7 cellular contexts compared by ENCODE assay signal in genomic region chr6:138007014-138007472, GRCh38.
A peak's percentile ranks its signal among the peaks of the same experiment; 100 is the strongest.
DNase-seq lines count a peak whose midpoint lies in the region; ATAC-seq and TF ChIP-seq lines count a peak whose summit lies in the region.

No MANE protein-coding gene starts in this region.

- in situ Hi-C loops in KBM-7 (cut with MboI; ENCODE audit: low pct_unique_long_range_greater_than_20kb, low sequenced_read_pairs): loop anchor here (10.0 kb wide), 1 partner anchor 98 kb away; the partner anchor contains the start of gene PERP

- TF ChIP-seq CTCF in WERI-Rb-1 (IDR thresholded peaks at IDR 0.05; ENCODE audit: low read depth, low read length) (peak; percentile 54), foreskin fibroblast (IDR thresholded peaks at IDR 0.05; ENCODE audit: low read depth, low read length) (peak; percentile 72)

- H3K36me3 ChIP-seq in WERI-Rb-1: no peaks in the 10 kb centered on the region

- no peak overlapping the region for H3K4me3 ChIP-seq in WERI-Rb-1 (ENCODE audit: low read depth, low read length)
- H3K4me3 ChIP-seq in foreskin fibroblast (ENCODE audit: low read depth in 1 of 2, low read length in 2 of 2): no peak overlapping the region

- ATAC-seq in HG02642 (IDR thresholded peaks at IDR 0.05; ENCODE audit: poor library complexity, unreplicated experiment): no peak

- DNase-seq in GM04504 (ENCODE audit: low read depth): peak; percentile 0
- peak; percentile 59 for DNase-seq in KBM-7
- peak; percentile 25 for DNase-seq in WERI-Rb-1
- peak; percentile 14 to 56 for DNase-seq in foreskin fibroblast
- peak; percentile 20 for DNase-seq in stimulated activated CD4-positive, alpha-beta T cell treated with anti-CD3 and anti-CD28 coated beads, Interleukin-4, amount 100 ng/mL, for 1 hour
- DNase-seq in NCI-H2029 (lab: John Stamatoyannopoulos, UW): no peak

- no peaks in the 10 kb centered on the region for H3K27me3 ChIP-seq in WERI-Rb-1 (ENCODE audit: insufficient read depth, low read depth, severe bottlenecking)

- H3K27ac ChIP-seq in WERI-Rb-1: no peak overlapping the region

- no peaks in the 10 kb centered on the region for H3K9me3 ChIP-seq in WERI-Rb-1 (ENCODE audit: severe bottlenecking)
